ENCODE assay signal across 22 cellular contexts in the genomic region with DNA sequence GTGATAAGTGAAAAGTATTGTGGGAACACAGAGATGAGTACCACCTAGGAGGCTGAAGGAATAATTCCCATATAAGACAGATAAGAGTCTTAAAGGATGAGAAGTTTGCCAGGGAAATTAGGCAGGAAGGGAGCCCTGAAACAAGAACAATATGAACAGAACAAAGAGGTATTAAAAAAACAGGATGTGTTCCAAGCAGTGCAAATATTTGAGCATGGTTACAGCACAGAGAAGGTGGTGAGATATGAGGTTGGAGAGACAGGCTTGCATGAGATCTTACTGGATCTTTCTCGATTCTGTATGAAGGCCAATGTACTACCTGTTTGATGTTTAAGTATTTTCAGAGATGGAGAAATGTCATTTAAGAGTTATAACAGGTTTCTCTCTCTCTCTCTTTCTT. TPM values are rescaled to one million over a fixed set of nuclear protein-coding genes. Genes with fewer than 3 reads are reported as not detected.
"Had no signal": no experiment of that assay in that cellular context is flagged by ENCODE, and none has a peak within 500 bp of the region (broad histone marks: within the 10 kb centered on the region; RNA-seq: fewer than 3 reads in every experiment).

No MANE protein-coding gene starts in this region.

- FAIRE-seq: keratinocyte, urothelium cell line had no signal

- DNase-seq: dorsolateral prefrontal cortex; effector CD4-positive, alpha-beta T cell; foreskin fibroblast; gastrocnemius medialis; head of caudate nucleus; left ventricle myocardium superior; lower lobe of right lung; naive thymus-derived CD8-positive, alpha-beta T cell; nephron progenitor cell; nucleus accumbens; sigmoid colon; stimulated activated CD4-positive, alpha-beta T cell treated with anti-CD3 and anti-CD28 coated beads, Interleukin-2, amount 100 ng/mL, for 24 hours; stimulated activated CD4-positive, alpha-beta T cell treated with anti-CD3 and anti-CD28 coated beads, Interleukin-4, amount 100 ng/mL, for 24 hours; stimulated activated naive CD8-positive, alpha-beta T cell treated with anti-CD3 and anti-CD28 coated beads, Interleukin-15, Interleukin-2, amounts not matched to agents 100 U/mL and 50 U/mL, for 24 hours; substantia nigra; testis; tibial artery had no signal

- H3K27ac ChIP-seq: dorsolateral prefrontal cortex, epithelial cell of prostate, gastrocnemius medialis, lower lobe of right lung, prostate gland, right atrium auricular region, sigmoid colon, testis, tibial artery had no signal

RNA-seq across cellular contexts. Expression of a gene that starts 20.3 kb away (rescaled TPM):
- polyA plus RNA-seq: keratinocyte; naive thymus-derived CD8-positive, alpha-beta T cell had no signal
